12 cellular contexts compared by ENCODE assay signal in genomic region chr2:85647823-85648526, GRCh38. TPM values are rescaled to one million over a fixed set of nuclear protein-coding genes. Genes with fewer than 3 reads are reported as not detected.
DNase-seq lines count a peak whose midpoint lies in the region; ATAC-seq, FAIRE-seq and TF ChIP-seq lines count a peak whose summit lies in the region.
"Had no signal": no experiment of that assay in that cellular context is flagged by ENCODE, and none has a peak within 500 bp of the region (broad histone marks: within the 10 kb centered on the region; RNA-seq: fewer than 3 reads in every experiment).

No MANE protein-coding gene starts in this region.

- no peak for TF ChIP-seq EP300 in GM12878 (IDR thresholded peaks at IDR 0.05; ENCODE audit: borderline replicate concordance in 1 of 2, control insufficient read depth in 1 of 2, low read depth in 2 of 2, low read length in 2 of 2)

- no peak overlapping the region for H3K27ac ChIP-seq in GM12878 (ENCODE audit: control insufficient read depth, insufficient read depth)
- H3K27ac ChIP-seq: parathyroid adenoma had no signal

- H3K27me3 ChIP-seq in GM12878 (replicated peaks in 1 of 2; ENCODE audit: control insufficient read depth in 2 of 2, insufficient read depth in 2 of 2, low read length in 1 of 2) (no peaks in the 10 kb centered on the region), HAP-1 (ENCODE audit: low read depth) (no peaks in the 10 kb centered on the region), H7 (ENCODE audit: control insufficient read depth, insufficient read depth, low read length) (no peaks in the 10 kb centered on the region)

- no peaks in the 10 kb centered on the region for H3K79me2 ChIP-seq in GM12878 (ENCODE audit: control insufficient read depth, insufficient read depth, low read length)
- H3K79me2 ChIP-seq: parathyroid adenoma had no signal

- BruUV-seq in GM12878 (replicated peaks; lab: Mats Ljungman, UMichigan): no TSS peak

- POLR2A ChIA-PET in GM12878 (lab: Charles Lee): interaction anchor here (0.6 kb wide), 1 partner anchor 167 kb away, joined by 4 read pairs; no protein-coding TSS in a partner anchor

- FAIRE-seq in GM12878 (lab: Jason Lieb, UNC): peak; percentile 91
- FAIRE-seq: keratinocyte had no signal

- H3K4me1 ChIP-seq in GM12878 (ENCODE audit: control insufficient read depth, insufficient read depth, low read length) (peaks cover 13% of the 10 kb centered on the region), HAP-1 (no peaks in the 10 kb centered on the region)
- H3K4me1 ChIP-seq: parathyroid adenoma had no signal

- no peaks in the 10 kb centered on the region for H4K20me1 ChIP-seq in GM12878 (ENCODE audit: control insufficient read depth, insufficient read depth)

- TF ChIP-seq CTCF in GM12878 (IDR thresholded peaks at IDR 0.05 in 2 of 3, conservative IDR thresholded peaks at IDR 0.05 in 1 of 3; ENCODE audit: control insufficient read depth in 2 of 3, extremely low read depth in 1 of 3, insufficient read depth in 1 of 3, low read depth in 3 of 3, low read length in 3 of 3): no peak

- ATAC-seq in GM19351 (IDR thresholded peaks at IDR 0.05; ENCODE audit: unreplicated experiment) (peak; percentile 85), HG03342 (IDR thresholded peaks at IDR 0.05; ENCODE audit: unreplicated experiment) (peak; percentile 84), GM12878 (peak; percentile 87), HG02970 (IDR thresholded peaks at IDR 0.05; ENCODE audit: low FRiP score, unreplicated experiment) (no peak), GM18505 (IDR thresholded peaks at IDR 0.05; ENCODE audit: unreplicated experiment) (no peak)

- CTCF ChIA-PET in GM12878 (lab: Yijun Ruan, JAX): interaction anchor here (0.6 to 3.3 kb wide), 10 partner anchors 11 to 169 kb away, joined by 3 to 36 read pairs (median 4); partner anchors contain the start of gene GNLY

- SMC1A ChIA-PET in GM12878 (lab: Charles Lee; ENCODE audit: uncharacterized antibody, unreplicated experiment): interaction anchor here (0.8 to 2.9 kb wide), 2 partner anchors 11 to 57 kb away, joined by 3 to 11 read pairs; no protein-coding TSS in a partner anchor

- RAD21 ChIA-PET in GM12878 (lab: Charles Lee; ENCODE audit: unreplicated experiment): interaction anchor here (0.8 to 4.1 kb wide), 4 partner anchors 11 to 60 kb away, joined by 3 to 16 read pairs (median 4); no protein-coding TSS in a partner anchor

- DNase-seq in Ammon's horn (ENCODE audit: low spot score): peak; percentile 56
- peak; percentile 23 for DNase-seq in GM12878 (ENCODE audit: low read depth, low spot score)
- no peak for DNase-seq in HAP-1 (ENCODE audit: low spot score in 2 of 2)
- DNase-seq in H7: no peak
- DNase-seq: activated CD4-positive, alpha-beta T cell treated with anti-CD3 and anti-CD28 coated beads for 4 hours had no signal

- no peak for TF ChIP-seq POLR2A in GM12878 (IDR thresholded peaks at IDR 0.05; ENCODE audit: low read depth, low read length)
- no peak for TF ChIP-seq POLR2A in GM18505 (IDR thresholded peaks at IDR 0.05; ENCODE audit: borderline replicate concordance, extremely low read depth, insufficient read depth, insufficient read length)

- in situ Hi-C loops in GM12878 (cut with MboI): no loop called here
- in situ Hi-C loops in HAP-1 (cut with MboI; ENCODE audit: low sequenced_read_pairs): no loop called here

- H3K36me3 ChIP-seq in GM12878 (ENCODE audit: control insufficient read depth in 2 of 2, insufficient read depth in 2 of 2, low read length in 1 of 2) (peaks cover 29 to 36% of the 10 kb centered on the region in 2 experiments), HAP-1 (replicated peaks) (peaks cover 88% of the 10 kb centered on the region), H7 (replicated peaks; ENCODE audit: control insufficient read depth, insufficient read depth, low read length) (peaks cover 47% of the 10 kb centered on the region)

- intact Hi-C loops in GM12878 (cut with micrococcal nuclease; ENCODE audit: unreplicated experiment): no loop called here

- no peak overlapping the region for H3K9ac ChIP-seq in GM12878 (ENCODE audit: control insufficient read depth, insufficient read depth, low read length)
- H3K9ac ChIP-seq: parathyroid adenoma had no signal

- H3K4me3 ChIP-seq in GM12878 (no peak overlapping the region), HAP-1 (no peak overlapping the region), H7 (ENCODE audit: insufficient read depth, low read depth, low read length) (no peak overlapping the region)

- no peak overlapping the region for H2AFZ ChIP-seq in GM12878 (ENCODE audit: control insufficient read depth, low read depth, low read length)
- H2AFZ ChIP-seq: parathyroid adenoma had no signal

- WGBS in GM12878 (ENCODE audit: insufficient coverage, insufficient replicate concordance, low lambda C conversion rate, missing lambda C conversion rate): 8% methylated on average over 10 of the region's 10 CpGs

- H3K9me3 ChIP-seq in GM12878 (replicated peaks; ENCODE audit: control insufficient read depth, insufficient read depth, low read length) (no peaks in the 10 kb centered on the region), HAP-1 (no peaks in the 10 kb centered on the region)

- TF ChIP-seq RAD21 in GM12878 (IDR thresholded peaks at IDR 0.05; ENCODE audit: insufficient read depth, low read depth, low read length): no peak

- no peak overlapping the region for H3K4me2 ChIP-seq in GM12878 (ENCODE audit: control insufficient read depth, insufficient read depth)

RNA-seq across cellular contexts. Expression of gene SFTPB, which starts 20.0 kb away (rescaled TPM):
- not detected in 2 replicates for total RNA-seq in GM12878 (2013; cell fraction: nucleolus; rRNA removed)
- not detected in 2 replicates for total RNA-seq in GM12878 (2014; rRNA removed)
- not detected in 2 replicates for total RNA-seq in GM12878 (2014; rRNA removed; fragmentation: Illumina TruSeq; extraction: Trizol)
- total RNA-seq in GM12878 (2021): 4.9 and 5.3 TPM in 2 replicates
- polyA plus RNA-seq in GM12878 (2011; ENCODE audit: low read depth): 0.07 TPM
- not detected in 2 replicates for polyA plus RNA-seq in GM12878 (2011; rRNA removed)
- not detected in 2 replicates for polyA plus RNA-seq in GM12878 (2011; cell fraction: cytosol; rRNA removed)
- not detected in 2 replicates for polyA plus RNA-seq in GM12878 (2011; cell fraction: nucleus; rRNA removed)
- polyA plus RNA-seq in GM12878 (2012): 0.18 TPM in 1 of 2 replicates, not detected in the other
- not detected in 2 replicates for polyA plus RNA-seq in GM12878 (2014; fragmentation: Illumina TruSeq; extraction: Trizol)
- polyA plus RNA-seq in GM12878 (2014; fragmentation: Nextera tagmentation; extraction: Ambion mirVana): under 1 TPM in 1 of 2 experiments, not detected in 1; 0.02 TPM
- polyA plus RNA-seq in GM12878 (2014; rRNA removed): not detected in 2 replicates
- not detected for polyA plus RNA-seq in GM12878 (2016; fragmentation: Nextera tagmentation; extraction: Ambion mirVana)
- not detected in 2 replicates for polyA minus RNA-seq in GM12878 (2011; rRNA and poly(A)+ RNA removed)
- polyA minus RNA-seq in GM12878 (2011; cell fraction: cytosol; rRNA and poly(A)+ RNA removed): not detected in 2 replicates
- polyA minus RNA-seq in GM12878 (2011; cell fraction: nucleus; rRNA and poly(A)+ RNA removed): not detected in 2 replicates
- not detected in 2 replicates for total RNA-seq in H7 (2014; rRNA removed; shearing (Covaris generic))
- total RNA-seq: RPMI7951 had no signal
- polyA plus RNA-seq: keratinocyte had no signal

RNA-seq across cellular contexts. Expression of gene USP39, which starts 32.0 kb away (rescaled TPM):
- total RNA-seq in GM12878 (2013; cell fraction: nucleolus; rRNA removed): 46.4 and 59.2 TPM in 2 replicates
- total RNA-seq in GM12878 (2014; rRNA removed) (71.7 and 73.5 TPM in 2 replicates), GM12878 (2014; rRNA removed; fragmentation: Illumina TruSeq; extraction: Trizol) (55.2 and 55.8 TPM in 2 replicates), GM12878 (2021) (55.1 and 56.3 TPM in 2 replicates)
- polyA plus RNA-seq in GM12878 (2011; ENCODE audit: low read depth): 33.6 TPM
- polyA plus RNA-seq in GM12878 (2011; rRNA removed) (55.7 and 70.9 TPM in 2 replicates), GM12878 (2014; fragmentation: Illumina TruSeq; extraction: Trizol) (72.8 and 80.3 TPM in 2 replicates), GM12878 (2014; fragmentation: Nextera tagmentation; extraction: Ambion mirVana) (10 to 100 TPM; 24.2 to 44.7 TPM), GM12878 (2014; rRNA removed) (53.3 and 61.8 TPM in 2 replicates), GM12878 (2016; fragmentation: Nextera tagmentation; extraction: Ambion mirVana) (10 to 100 TPM; 75.7 to 79.6 TPM)
- polyA plus RNA-seq in GM12878 (2011; cell fraction: cytosol; rRNA removed): 61.0 and 72.2 TPM in 2 replicates
- polyA plus RNA-seq in GM12878 (2011; cell fraction: nucleus; rRNA removed): 59.0 and 81.2 TPM in 2 replicates
- 33.9 and 36.9 TPM in 2 replicates for polyA plus RNA-seq in GM12878 (2012)
- polyA minus RNA-seq in GM12878 (2011; rRNA and poly(A)+ RNA removed): 55.5 and 56.4 TPM in 2 replicates
- polyA minus RNA-seq in GM12878 (2011; cell fraction: cytosol; rRNA and poly(A)+ RNA removed): 19.3 and 21.4 TPM in 2 replicates
- 31.4 and 53.9 TPM in 2 replicates for polyA minus RNA-seq in GM12878 (2011; cell fraction: nucleus; rRNA and poly(A)+ RNA removed)
- 98.6 and 103 TPM in 2 replicates for total RNA-seq in H7 (2014; rRNA removed; shearing (Covaris generic))

RNA-seq across cellular contexts. Expression of gene C2orf68, which starts 36.1 kb away (rescaled TPM):
- total RNA-seq in GM12878 (2013; cell fraction: nucleolus; rRNA removed): 36.8 and 54.3 TPM in 2 replicates
- total RNA-seq in GM12878 (2014; rRNA removed) (26.1 and 27.5 TPM in 2 replicates), GM12878 (2014; rRNA removed; fragmentation: Illumina TruSeq; extraction: Trizol) (19.1 and 22.3 TPM in 2 replicates), GM12878 (2021) (31.5 and 34.3 TPM in 2 replicates)
- 10.3 TPM for polyA plus RNA-seq in GM12878 (2011; ENCODE audit: low read depth)
- polyA plus RNA-seq in GM12878 (2011; rRNA removed) (44.9 and 56.1 TPM in 2 replicates), GM12878 (2014; fragmentation: Illumina TruSeq; extraction: Trizol) (25.3 and 26.5 TPM in 2 replicates), GM12878 (2014; fragmentation: Nextera tagmentation; extraction: Ambion mirVana) (10 to 100 TPM; 12.7 to 15.9 TPM), GM12878 (2014; rRNA removed) (33.7 and 34.6 TPM in 2 replicates), GM12878 (2016; fragmentation: Nextera tagmentation; extraction: Ambion mirVana) (10 to 100 TPM; 30.4 to 33.9 TPM)
- polyA plus RNA-seq in GM12878 (2011; cell fraction: cytosol; rRNA removed): 38.0 and 42.9 TPM in 2 replicates
- polyA plus RNA-seq in GM12878 (2011; cell fraction: nucleus; rRNA removed): 32.5 and 38.3 TPM in 2 replicates
- 19.6 and 22.3 TPM in 2 replicates for polyA plus RNA-seq in GM12878 (2012)
- 43.2 and 57.7 TPM in 2 replicates for polyA minus RNA-seq in GM12878 (2011; rRNA and poly(A)+ RNA removed)
- 16.0 and 18.6 TPM in 2 replicates for polyA minus RNA-seq in GM12878 (2011; cell fraction: cytosol; rRNA and poly(A)+ RNA removed)
- 15.0 and 24.5 TPM in 2 replicates for polyA minus RNA-seq in GM12878 (2011; cell fraction: nucleus; rRNA and poly(A)+ RNA removed)
- 69.8 and 84.4 TPM in 2 replicates for total RNA-seq in H7 (2014; rRNA removed; shearing (Covaris generic))

RNA-seq across cellular contexts. Expression of gene TMEM150A, which starts 45.5 kb away (rescaled TPM):
- total RNA-seq in GM12878 (2013; cell fraction: nucleolus; rRNA removed): 3.0 and 4.0 TPM in 2 replicates
- total RNA-seq in GM12878 (2014; rRNA removed) (2.7 and 3.3 TPM in 2 replicates), GM12878 (2014; rRNA removed; fragmentation: Illumina TruSeq; extraction: Trizol) (1.3 and 1.7 TPM in 2 replicates), GM12878 (2021) (2.5 and 3.8 TPM in 2 replicates)
- 2.3 TPM for polyA plus RNA-seq in GM12878 (2011; ENCODE audit: low read depth)
- polyA plus RNA-seq in GM12878 (2011; rRNA removed) (0.68 and 1.6 TPM in 2 replicates), GM12878 (2014; fragmentation: Illumina TruSeq; extraction: Trizol) (0.68 and 2.5 TPM in 2 replicates), GM12878 (2014; fragmentation: Nextera tagmentation; extraction: Ambion mirVana) (1 to 10 TPM in 1 of 2 experiments, under 1 TPM in 1; 0.45 to 1.5 TPM), GM12878 (2014; rRNA removed) (4.1 and 4.7 TPM in 2 replicates), GM12878 (2016; fragmentation: Nextera tagmentation; extraction: Ambion mirVana) (1 to 10 TPM; 3.9 to 4.4 TPM)
- 2.1 and 2.2 TPM in 2 replicates for polyA plus RNA-seq in GM12878 (2011; cell fraction: cytosol; rRNA removed)
- 9.5 and 10.3 TPM in 2 replicates for polyA plus RNA-seq in GM12878 (2011; cell fraction: nucleus; rRNA removed)
- 2.6 and 3.0 TPM in 2 replicates for polyA plus RNA-seq in GM12878 (2012)
- polyA minus RNA-seq in GM12878 (2011; rRNA and poly(A)+ RNA removed): 0.80 and 1.1 TPM in 2 replicates
- polyA minus RNA-seq in GM12878 (2011; cell fraction: cytosol; rRNA and poly(A)+ RNA removed): 0.62 TPM in 1 of 2 replicates, not detected in the other
- 1.2 and 2.1 TPM in 2 replicates for polyA minus RNA-seq in GM12878 (2011; cell fraction: nucleus; rRNA and poly(A)+ RNA removed)
- 15.7 and 17.9 TPM in 2 replicates for total RNA-seq in H7 (2014; rRNA removed; shearing (Covaris generic))

RNA-seq across cellular contexts. Expression of gene GNLY, which starts 46.2 kb away (rescaled TPM):
- total RNA-seq in GM12878 (2013; cell fraction: nucleolus; rRNA removed): not detected in 2 replicates
- not detected in 2 replicates for total RNA-seq in GM12878 (2014; rRNA removed)
- total RNA-seq in GM12878 (2014; rRNA removed; fragmentation: Illumina TruSeq; extraction: Trizol): 0.18 TPM in 1 of 2 replicates, not detected in the other
- not detected in 2 replicates for total RNA-seq in GM12878 (2021)
- polyA plus RNA-seq in GM12878 (2011; ENCODE audit: low read depth): not detected
- 0.40 and 0.42 TPM in 2 replicates for polyA plus RNA-seq in GM12878 (2011; rRNA removed)
- 0.50 and 0.79 TPM in 2 replicates for polyA plus RNA-seq in GM12878 (2011; cell fraction: cytosol; rRNA removed)
- polyA plus RNA-seq in GM12878 (2011; cell fraction: nucleus; rRNA removed): 0.67 and 0.99 TPM in 2 replicates
- polyA plus RNA-seq in GM12878 (2012): 0.23 and 0.27 TPM in 2 replicates
- not detected in 2 replicates for polyA plus RNA-seq in GM12878 (2014; fragmentation: Illumina TruSeq; extraction: Trizol)
- not detected for polyA plus RNA-seq in GM12878 (2014; fragmentation: Nextera tagmentation; extraction: Ambion mirVana)
- not detected in 2 replicates for polyA plus RNA-seq in GM12878 (2014; rRNA removed)
- polyA plus RNA-seq in GM12878 (2016; fragmentation: Nextera tagmentation; extraction: Ambion mirVana): not detected
- polyA minus RNA-seq in GM12878 (2011; rRNA and poly(A)+ RNA removed): 1.2 TPM in 1 of 2 replicates, not detected in the other
- polyA minus RNA-seq in GM12878 (2011; cell fraction: cytosol; rRNA and poly(A)+ RNA removed): not detected in 2 replicates
- polyA minus RNA-seq in GM12878 (2011; cell fraction: nucleus; rRNA and poly(A)+ RNA removed): 0.29 and 0.48 TPM in 2 replicates
- not detected in 2 replicates for total RNA-seq in H7 (2014; rRNA removed; shearing (Covaris generic))
- total RNA-seq: RPMI7951 had no signal
- polyA plus RNA-seq: keratinocyte had no signal

Comparison
In these comparisons a context has a peak if more than half of its experiments do, and no peak if none do; other contexts are left out.
1. DNase-seq: peak in Ammon's horn (single experiment) and GM12878 (single experiment); none in HAP-1 (0 of 2) and H7 (single experiment).
2. ATAC-seq: peak in GM19351 (single experiment), HG03342 (single experiment) and GM12878 (single experiment); none in HG02970 (single experiment) and GM18505 (single experiment).